ENCODE assay signal across 17 cellular contexts in genomic region chr1:202658251-202658650, GRCh38. TPM values are rescaled to one million over a fixed set of nuclear protein-coding genes. Genes with fewer than 3 reads are reported as not detected.
A peak's percentile ranks its signal among the peaks of the same experiment; 100 is the strongest.
DNase-seq lines count a peak whose midpoint lies in the region; ATAC-seq and TF ChIP-seq lines count a peak whose summit lies in the region.
"Had no signal": no experiment of that assay in that cellular context is flagged by ENCODE, and none has a peak within 500 bp of the region (broad histone marks: within the 10 kb centered on the region; RNA-seq: fewer than 3 reads in every experiment).

No MANE protein-coding gene starts in this region.

- peaks cover 7% of the 10 kb centered on the region for H3K27me3 Mint-ChIP-seq in brain

- peak overlapping the region in 3 of 5 experiments; percentile 23 to 62 (median 52) for H3K27ac Mint-ChIP-seq in brain
- H3K27ac Mint-ChIP-seq: CD4-positive, alpha-beta memory T cell; HFFc6 had no signal

- no peak overlapping the region for H3K4me3 Mint-ChIP-seq in brain
- H3K4me3 Mint-ChIP-seq: CD4-positive, alpha-beta memory T cell; HFFc6 had no signal

- no peaks in the 10 kb centered on the region for H3K36me3 Mint-ChIP-seq in brain
- H3K36me3 Mint-ChIP-seq: CD4-positive, alpha-beta memory T cell had no signal

- DNase-seq in NCI-H2171 treated with DMSO at 0.1 percent for 48 hours (lab: John Stamatoyannopoulos, UW): peak; percentile 82
- no peak for DNase-seq in NCI-H2171 (lab: John Stamatoyannopoulos, UW)
- peak; percentile 69 for DNase-seq in NCI-H82 (lab: John Stamatoyannopoulos, UW)
- no peak for DNase-seq in erythroblast (lab: John Stamatoyannopoulos, UW)
- no peak for DNase-seq in Right ventricle myocardium superior
- DNase-seq: Calu3; CD4-positive, alpha-beta memory T cell; COR-L47; DMS79; EL; GF-D8; GOT3; HFFc6 had no signal

- no peak for TF ChIP-seq CTCF in brain (conservative IDR thresholded peaks at IDR 0.05)

- H3K4me1 Mint-ChIP-seq in brain: peaks cover 42% of the 10 kb centered on the region
- H3K4me1 Mint-ChIP-seq: CD4-positive, alpha-beta memory T cell had no signal

- intact Hi-C loops in Right ventricle myocardium superior (cut with DNase I): no loop called here

- TF ChIP-seq POLR2A in erythroblast (IDR thresholded peaks at IDR 0.05; ENCODE audit: low read length): no peak

- ATAC-seq in Right ventricle myocardium superior (ENCODE audit: poor library complexity) (no peak), HG03097 (IDR thresholded peaks at IDR 0.05; ENCODE audit: low FRiP score, unreplicated experiment) (no peak)

- H3K9me3 Mint-ChIP-seq in brain: no peaks in the 10 kb centered on the region
- H3K9me3 Mint-ChIP-seq: CD4-positive, alpha-beta memory T cell; HFFc6 had no signal

RNA-seq across cellular contexts. Expression of gene SYT2, which starts 52.0 kb away (rescaled TPM):
- polyA plus RNA-seq in brain (ENCODE audit: insufficient read depth, low read depth, low replicate concordance): 3.7 TPM
- total RNA-seq in Right ventricle myocardium superior: not detected
- total RNA-seq: A172; Calu3; CD4-positive, alpha-beta memory T cell had no signal
- polyA plus RNA-seq: BJ had no signal

Comparison
In these comparisons a context has a peak if more than half of its experiments do, and no peak if none do; other contexts are left out.
1. DNase-seq: peak in NCI-H2171 treated with DMSO at 0.1 percent for 48 hours (single experiment) and NCI-H82 (single experiment); none in NCI-H2171 (single experiment), erythroblast (0 of 2) and Right ventricle myocardium superior (single experiment).